Comparison of ENCODE assay signal across 25 cellular contexts in genomic region chr2:35067420-35067819, GRCh38.
"Had no signal": no experiment of that assay in that cellular context is flagged by ENCODE, and none has a peak within 500 bp of the region (broad histone marks: within the 10 kb centered on the region; RNA-seq: fewer than 3 reads in every experiment).

No MANE protein-coding gene starts in this region.

- DNase-seq: Kasumi-1, MV-4-11, NCI-H1048, NCI-H1105, NCI-H1417, NCI-H1436 treated with DMSO at 0.1 percent for 48 hours, NCI-H1694 treated with DMSO at 0.1 percent for 48 hours, NCI-H1930, NCI-H2081, NCI-H2107, NCI-H226, NCI-H446, NCI-H510A, NCI-H524 treated with DMSO at 0.1 percent for 48 hours, NCI-H69, NCI-H774, RPMI8226, SHP77, SK-N-SH, SW 1271 had no signal

- H3K4me3 ChIP-seq: K562 had no signal

- H3K27ac ChIP-seq: HL-60, KMS-11 had no signal

- H3K9ac ChIP-seq: KMS-11, SK-N-SH had no signal

- H3K9me3 ChIP-seq: SK-N-SH had no signal

- FAIRE-seq: HTR-8/SVneo, K562, RCC 7860 had no signal
